7 cellular contexts compared by ENCODE assay signal in genomic region chr7:69452797-69453196, GRCh38.
"Had no signal": no experiment of that assay in that cellular context is flagged by ENCODE, and none has a peak within 500 bp of the region (broad histone marks: within the 10 kb centered on the region; RNA-seq: fewer than 3 reads in every experiment).

No MANE protein-coding gene starts in this region.

- H3K4me3 ChIP-seq: GM23248, HAP-1, K562 had no signal

- DNase-seq: GM23248, GOT3, H7, IMR-90 had no signal

- ATAC-seq: HCT116, K562 had no signal

- H3K27ac ChIP-seq: GM23248 had no signal

- H3K36me3 ChIP-seq: HAP-1 had no signal

- H3K9me3 ChIP-seq: HAP-1 had no signal

- H3K9ac ChIP-seq: GM23248 had no signal

- H2AFZ ChIP-seq: GM23248 had no signal
